ENCODE assay signal across 15 cellular contexts in genomic region chr4:171954650-171955049, GRCh38.
DNase-seq lines count a peak whose midpoint lies in the region; ATAC-seq and TF ChIP-seq lines count a peak whose summit lies in the region.
"Had no signal": no experiment of that assay in that cellular context is flagged by ENCODE, and none has a peak within 500 bp of the region (broad histone marks: within the 10 kb centered on the region; RNA-seq: fewer than 3 reads in every experiment).

No MANE protein-coding gene starts in this region.

- no peaks in the 10 kb centered on the region for H3K36me3 Mint-ChIP-seq in GM23338 (ENCODE audit: low read depth)
- H3K36me3 Mint-ChIP-seq: natural killer cell treated with Interleukin-12 subunit alpha and Interleukin-12 subunit beta and Interleukin-15 and Interleukin-18, amount 100 ng/mL, for 72 hours; T-cell had no signal

- TF ChIP-seq CTCF in GM23338 (conservative IDR thresholded peaks at IDR 0.05; ENCODE audit: low read depth in 2 of 2) (no peak), prostate gland (IDR thresholded peaks at IDR 0.05) (no peak)

- intact Hi-C loops in prostate gland (cut with DNase I) = no loop called here

- H3K79me2 ChIP-seq in GM23338 (replicated peaks; ENCODE audit: insufficient read depth) = no peaks in the 10 kb centered on the region

- peaks cover 1% of the 10 kb centered on the region for H3K27me3 Mint-ChIP-seq in GM23338 (ENCODE audit: insufficient read depth, low read depth, poor library complexity)
- H3K27me3 Mint-ChIP-seq: activated T-helper 17 cell treated with anti-CD3 and anti-CD28 coated beads, Interleukin-2, amount 50 U/mL, for 72 hours; natural killer cell treated with Interleukin-12 subunit alpha and Interleukin-12 subunit beta and Interleukin-15 and Interleukin-18, amount 100 ng/mL, for 72 hours; T-cell had no signal

- H3K27ac Mint-ChIP-seq in GM23338 = peak overlapping the region; percentile 91
- H3K27ac Mint-ChIP-seq: activated T-helper 17 cell treated with anti-CD3 and anti-CD28 coated beads, Interleukin-2, amount 50 U/mL, for 72 hours; endodermal cell; natural killer cell treated with Interleukin-12 subunit alpha and Interleukin-12 subunit beta and Interleukin-15 and Interleukin-18, amount 100 ng/mL, for 72 hours; T-cell had no signal

- H2AFZ ChIP-seq in GM23338 = peak overlapping the region; percentile 85

- no peaks in the 10 kb centered on the region for H4K20me1 ChIP-seq in GM23338 (replicated peaks; ENCODE audit: insufficient read depth)

- no peaks in the 10 kb centered on the region for H3F3A ChIP-seq in GM23338 (replicated peaks; ENCODE audit: low read depth)

- TF ChIP-seq POLR2A in prostate gland (IDR thresholded peaks at IDR 0.05) = no peak

- H3K4me2 ChIP-seq in GM23338 = no peak overlapping the region

- H3K27ac ChIP-seq in GM23338 (ENCODE audit: low read depth) (no peak overlapping the region), prostate gland (no peak overlapping the region)
- H3K27ac ChIP-seq: left ventricle myocardium inferior had no signal

- DNase-seq in DMS53 treated with DMSO at 0.1 percent for 48 hours (lab: John Stamatoyannopoulos, UW; ENCODE audit: unreplicated experiment) (peak; percentile 53), GM23338 (ENCODE audit: low spot score) (no peak), NCI-H226 (peak; percentile 56), fibroblast of peridontal ligament (ENCODE audit: extremely low read depth) (peak; percentile 34), NCI-H1694 treated with DMSO at 0.1 percent for 48 hours (lab: John Stamatoyannopoulos, UW) (no peak), GM19240 (ENCODE audit: insufficient read length, low spot score) (no peak), prostate gland (ENCODE audit: low spot score) (no peak), NCI-H2196 treated with DMSO at 0.1 percent for 48 hours (lab: John Stamatoyannopoulos, UW; ENCODE audit: unreplicated experiment) (no peak)
- DNase-seq: activated CD4-positive, alpha-beta T cell treated with anti-CD3 and anti-CD28 coated beads, Interleukin-2, amount 50 U/mL, for 1 hour; DND-41; endodermal cell; left ventricle myocardium inferior; T-cell had no signal

- H3K36me3 ChIP-seq in GM23338 (ENCODE audit: insufficient read depth) (no peaks in the 10 kb centered on the region), prostate gland (no peaks in the 10 kb centered on the region)
- H3K36me3 ChIP-seq: left ventricle myocardium inferior had no signal

- no peak overlapping the region for H3K4me3 ChIP-seq in GM23338
- no peak overlapping the region for H3K4me3 ChIP-seq in prostate gland
- H3K4me3 ChIP-seq: left ventricle myocardium inferior had no signal

- no peaks in the 10 kb centered on the region for H3K9me3 Mint-ChIP-seq in GM23338
- H3K9me3 Mint-ChIP-seq: endodermal cell had no signal

- no peak for ATAC-seq in GM23338
- ATAC-seq: activated T-helper 17 cell treated with anti-CD3 and anti-CD28 coated beads, Interleukin-2, amount 50 U/mL, for 72 hours; natural killer cell treated with Interleukin-12 subunit alpha and Interleukin-12 subunit beta and Interleukin-15 and Interleukin-18, amount 100 ng/mL, for 72 hours; T-cell had no signal

- no peak overlapping the region for H3K4me3 Mint-ChIP-seq in GM23338
- H3K4me3 Mint-ChIP-seq: activated T-helper 17 cell treated with anti-CD3 and anti-CD28 coated beads, Interleukin-2, amount 50 U/mL, for 72 hours; endodermal cell; natural killer cell treated with Interleukin-12 subunit alpha and Interleukin-12 subunit beta and Interleukin-15 and Interleukin-18, amount 100 ng/mL, for 72 hours; T-cell had no signal

- no peaks in the 10 kb centered on the region for H3K9me2 ChIP-seq in GM23338 (ENCODE audit: insufficient read depth)

- peaks cover 6% of the 10 kb centered on the region; the same call in 2 of the 3 replicates for H3K4me1 Mint-ChIP-seq in GM23338
- H3K4me1 Mint-ChIP-seq: activated T-helper 17 cell treated with anti-CD3 and anti-CD28 coated beads, Interleukin-2, amount 50 U/mL, for 72 hours; endodermal cell; T-cell had no signal

- H3K27me3 ChIP-seq in GM23338 (ENCODE audit: insufficient read depth) (no peaks in the 10 kb centered on the region), prostate gland (replicated peaks; ENCODE audit: insufficient read depth) (no peaks in the 10 kb centered on the region)

- 47% methylated on average over 1 of the region's 1 CpG for WGBS in prostate gland

- H3K4me1 ChIP-seq in GM23338 (ENCODE audit: insufficient read depth) (0 out of 2 replicates have a peak, but pooled peaks cover 10% of the 10 kb centered on the region), prostate gland (replicated peaks) (no peaks in the 10 kb centered on the region)
- H3K4me1 ChIP-seq: left ventricle myocardium inferior had no signal

- no peaks in the 10 kb centered on the region for H3K9me3 ChIP-seq in prostate gland
- H3K9me3 ChIP-seq: left ventricle myocardium inferior had no signal

TF ChIP-seq in GM23338, 12 proteins besides CTCF, POLR2A, EP300 and RAD21 (continues in another document):
- TF ChIP-seq CREB1 (CRISPR knock-in tag; IDR thresholded peaks at IDR 0.05; ENCODE audit: low read depth) (no peak), STAT1 (IDR thresholded peaks at IDR 0.05; ENCODE audit: unreplicated experiment) (no peak), ZNF114 (CRISPR knock-in tag; IDR thresholded peaks at IDR 0.05) (no peak), EZH2phosphoT487 (IDR thresholded peaks at IDR 0.05; ENCODE audit: unreplicated experiment) (no peak), POLR2AphosphoS5 (IDR thresholded peaks at IDR 0.05; ENCODE audit: low read depth) (no peak), ZNF331 (CRISPR knock-in tag; IDR thresholded peaks at IDR 0.05; ENCODE audit: low read depth) (no peak), NANOG (IDR thresholded peaks at IDR 0.05; ENCODE audit: borderline replicate concordance) (no peak), EZH2 (IDR thresholded peaks at IDR 0.05; ENCODE audit: low read depth, unreplicated experiment) (no peak), ETS1 (IDR thresholded peaks at IDR 0.05) (no peak)
- TF ChIP-seq, protein P1, sequence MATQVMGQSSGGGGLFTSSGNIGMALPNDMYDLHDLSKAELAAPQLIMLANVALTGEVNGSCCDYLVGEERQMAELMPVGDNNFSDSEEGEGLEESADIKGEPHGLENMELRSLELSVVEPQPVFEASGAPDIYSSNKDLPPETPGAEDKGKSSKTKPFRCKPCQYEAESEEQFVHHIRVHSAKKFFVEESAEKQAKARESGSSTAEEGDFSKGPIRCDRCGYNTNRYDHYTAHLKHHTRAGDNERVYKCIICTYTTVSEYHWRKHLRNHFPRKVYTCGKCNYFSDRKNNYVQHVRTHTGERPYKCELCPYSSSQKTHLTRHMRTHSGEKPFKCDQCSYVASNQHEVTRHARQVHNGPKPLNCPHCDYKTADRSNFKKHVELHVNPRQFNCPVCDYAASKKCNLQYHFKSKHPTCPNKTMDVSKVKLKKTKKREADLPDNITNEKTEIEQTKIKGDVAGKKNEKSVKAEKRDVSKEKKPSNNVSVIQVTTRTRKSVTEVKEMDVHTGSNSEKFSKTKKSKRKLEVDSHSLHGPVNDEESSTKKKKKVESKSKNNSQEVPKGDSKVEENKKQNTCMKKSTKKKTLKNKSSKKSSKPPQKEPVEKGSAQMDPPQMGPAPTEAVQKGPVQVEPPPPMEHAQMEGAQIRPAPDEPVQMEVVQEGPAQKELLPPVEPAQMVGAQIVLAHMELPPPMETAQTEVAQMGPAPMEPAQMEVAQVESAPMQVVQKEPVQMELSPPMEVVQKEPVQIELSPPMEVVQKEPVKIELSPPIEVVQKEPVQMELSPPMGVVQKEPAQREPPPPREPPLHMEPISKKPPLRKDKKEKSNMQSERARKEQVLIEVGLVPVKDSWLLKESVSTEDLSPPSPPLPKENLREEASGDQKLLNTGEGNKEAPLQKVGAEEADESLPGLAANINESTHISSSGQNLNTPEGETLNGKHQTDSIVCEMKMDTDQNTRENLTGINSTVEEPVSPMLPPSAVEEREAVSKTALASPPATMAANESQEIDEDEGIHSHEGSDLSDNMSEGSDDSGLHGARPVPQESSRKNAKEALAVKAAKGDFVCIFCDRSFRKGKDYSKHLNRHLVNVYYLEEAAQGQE (IDR thresholded peaks at IDR 0.05; ENCODE audit: unreplicated experiment) = no peak

Comparison
In these comparisons a context has a peak if more than half of its experiments do, and no peak if none do; other contexts are left out.
1. DNase-seq: peak in DMS53 treated with DMSO at 0.1 percent for 48 hours (single experiment), NCI-H226 (single experiment) and fibroblast of peridontal ligament (single experiment); none in GM23338 (single experiment), NCI-H1694 treated with DMSO at 0.1 percent for 48 hours (single experiment), GM19240 (single experiment), prostate gland (single experiment) and NCI-H2196 treated with DMSO at 0.1 percent for 48 hours (single experiment).